ENCODE assay signal across 11 cellular contexts in genomic region chr3:122642935-122643334, GRCh38. TPM values are rescaled to one million over a fixed set of nuclear protein-coding genes. Genes with fewer than 3 reads are reported as not detected.
DNase-seq lines count a peak whose midpoint lies in the region; ATAC-seq lines count a peak whose summit lies in the region.
"Had no signal": no experiment of that assay in that cellular context is flagged by ENCODE, and none has a peak within 500 bp of the region (broad histone marks: within the 10 kb centered on the region; RNA-seq: fewer than 3 reads in every experiment).

No MANE protein-coding gene starts in this region.

- peak overlapping the region in 1 of 2 donors; percentile 43 for H3K27ac Mint-ChIP-seq in T-cell

- CTCF ChIA-PET in T-cell (lab: Charles Lee): interaction anchor here in 1 of 2 donors (0.6 to 0.7 kb wide), 2 partner anchors 85 to 1099 kb away, joined by 4 to 13 read pairs; no protein-coding TSS in a partner anchor

- H3K9me3 Mint-ChIP-seq in T-cell: no peaks in the 10 kb centered on the region

- H3K4me3 Mint-ChIP-seq in T-cell: peak overlapping the region in 2 of 3 donors; percentile 17 to 20

- ATAC-seq in GM18502 (IDR thresholded peaks at IDR 0.05; ENCODE audit: poor library complexity, unreplicated experiment): peak; percentile 80
- peak; percentile 71 for ATAC-seq in GM19438 (IDR thresholded peaks at IDR 0.05; ENCODE audit: low read depth, unreplicated experiment)
- peak; percentile 62 for ATAC-seq in HG02938 (IDR thresholded peaks at IDR 0.05; ENCODE audit: unreplicated experiment)
- no peak for ATAC-seq in T-cell (replicated peaks in 1 of 4)
- no peak for ATAC-seq in HG03095 (IDR thresholded peaks at IDR 0.05; ENCODE audit: unreplicated experiment)

- peaks cover 7 to 58% (median 51%) of the 10 kb centered on the region in 3 donors for H3K4me1 Mint-ChIP-seq in T-cell

- H3K36me3 Mint-ChIP-seq in T-cell: peaks cover 13% of the 10 kb centered on the region

- POLR2A ChIA-PET in T-cell (lab: Charles Lee): no interaction called here

- H3K27me3 Mint-ChIP-seq in T-cell: peaks cover 0 to 4% of the 10 kb centered on the region in 2 donors

- no peak for DNase-seq in T-cell
- no peak for DNase-seq in NCI-H2196 (lab: John Stamatoyannopoulos, UW; ENCODE audit: unreplicated experiment)
- DNase-seq in OCI-M2 (lab: John Stamatoyannopoulos, UW; ENCODE audit: unreplicated experiment): no peak
- no peak for DNase-seq in NCI-H226
- DNase-seq: cerebellar nuclear complex, nucleus accumbens, tibial artery had no signal

RNA-seq across cellular contexts. Expression of gene PARP14, which starts 37.7 kb away (rescaled TPM):
- total RNA-seq in T-cell: 10 to 100 TPM; 46.9 to 70.2 (median 47.9) TPM

Comparison
In these comparisons a context has a peak if more than half of its experiments do, and no peak if none do; other contexts are left out.
1. ATAC-seq: peak in GM18502 (single experiment), GM19438 (single experiment) and HG02938 (single experiment); none in T-cell (0 of 4) and HG03095 (single experiment).